In genomic region chr3:102159810-102160451, GRCh38 we compare ENCODE assay signal across 22 cellular contexts.
A peak's percentile ranks its signal among the peaks of the same experiment; 100 is the strongest.
DNase-seq lines count a peak whose midpoint lies in the region; ATAC-seq, FAIRE-seq and TF ChIP-seq lines count a peak whose summit lies in the region.
"Had no signal": no experiment of that assay in that cellular context is flagged by ENCODE, and none has a peak within 500 bp of the region (broad histone marks: within the 10 kb centered on the region; RNA-seq: fewer than 3 reads in every experiment).

No MANE protein-coding gene starts in this region.

- no peak overlapping the region for H3K4me3 ChIP-seq in GM12878
- no peak overlapping the region for H3K4me3 ChIP-seq in right atrium auricular region
- H3K4me3 ChIP-seq: BLaER1, SK-N-MC, upper lobe of right lung had no signal

- TF ChIP-seq EP300 in GM12878 (IDR thresholded peaks at IDR 0.05; ENCODE audit: borderline replicate concordance in 1 of 2, control insufficient read depth in 1 of 2, low read depth in 2 of 2, low read length in 2 of 2), result no peak

- WGBS in GM12878 (ENCODE audit: insufficient coverage, insufficient replicate concordance, low lambda C conversion rate, missing lambda C conversion rate), result 50% methylated on average over 1 of the region's 1 CpG

- BruUV-seq in GM12878 (replicated peaks; lab: Mats Ljungman, UMichigan), result no TSS peak

- no peaks in the 10 kb centered on the region for H3K36me3 ChIP-seq in GM12878 (ENCODE audit: control insufficient read depth in 2 of 2, insufficient read depth in 2 of 2, low read length in 1 of 2)
- H3K36me3 ChIP-seq in right atrium auricular region, result no peaks in the 10 kb centered on the region
- H3K36me3 ChIP-seq: BLaER1, upper lobe of right lung had no signal

- in situ Hi-C loops in GM12878 (cut with MboI), result no loop called here

- H3K4me1 ChIP-seq in GM12878 (ENCODE audit: control insufficient read depth, insufficient read depth, low read length) (no peaks in the 10 kb centered on the region), right atrium auricular region (peaks cover 0 to 19% of the 10 kb centered on the region in 2 donors)

- DNase-seq in GM12891 (ENCODE audit: insufficient read length, low spot score) (no peak), GM12878 (ENCODE audit: low read depth, low spot score) (no peak), 8988T (no peak), right atrium auricular region (ENCODE audit: low spot score) (no peak)
- no peak for DNase-seq in activated CD4-positive, alpha-beta T cell treated with anti-CD3 and anti-CD28 coated beads for 1 hour
- DNase-seq in NK-92 treated with Interleukin-12 subunit alpha and Interleukin-12 subunit beta, amount 100 ng/mL, for 24 hours (lab: John Stamatoyannopoulos, UW), result no peak
- DNase-seq: activated CD4-positive, alpha-beta memory T cell treated with anti-CD3 and anti-CD28 coated beads for 36 hours; activated naive CD4-positive, alpha-beta T cell; caudate nucleus; EL; foreskin keratinocyte; kidney; NCI-H1930; NCI-H446 treated with DMSO at 0.1 percent for 48 hours; stimulated activated CD4-positive, alpha-beta T cell treated with anti-CD3 and anti-CD28 coated beads, Interleukin-4, amount 100 ng/mL, for 1 hour; upper lobe of right lung had no signal

- TF ChIP-seq RAD21 in GM12878 (IDR thresholded peaks at IDR 0.05; ENCODE audit: insufficient read depth, low read depth, low read length), result no peak

- H3K27ac ChIP-seq in GM12878 (ENCODE audit: control insufficient read depth, insufficient read depth) (no peak overlapping the region), right atrium auricular region (no peak overlapping the region)
- H3K27ac ChIP-seq: BLaER1, KMS-11, SK-N-MC, upper lobe of right lung had no signal

- no peaks in the 10 kb centered on the region for H4K20me1 ChIP-seq in GM12878 (ENCODE audit: control insufficient read depth, insufficient read depth)
- H4K20me1 ChIP-seq: BLaER1 had no signal

- ATAC-seq in GM21360 (IDR thresholded peaks at IDR 0.05; ENCODE audit: unreplicated experiment) (peak; percentile 53), HG03103 (IDR thresholded peaks at IDR 0.05; ENCODE audit: low read depth, unreplicated experiment) (peak; percentile 52), GM12878 (peak; percentile 41; the same call in 2 of the 3 replicates)
- ATAC-seq: foreskin keratinocyte, upper lobe of right lung, WTC11 had no signal

- RAD21 ChIA-PET in GM12878 (lab: Charles Lee; ENCODE audit: unreplicated experiment), result no interaction called here

- TF ChIP-seq CTCF in GM12878 (IDR thresholded peaks at IDR 0.05 in 2 of 3, conservative IDR thresholded peaks at IDR 0.05 in 1 of 3; ENCODE audit: control insufficient read depth in 2 of 3, extremely low read depth in 1 of 3, insufficient read depth in 1 of 3, low read depth in 3 of 3, low read length in 3 of 3) (no peak), right atrium auricular region (IDR thresholded peaks at IDR 0.05) (no peak)

- intact Hi-C loops in GM12878 (cut with micrococcal nuclease; ENCODE audit: unreplicated experiment), result no loop called here

- SMC1A ChIA-PET in GM12878 (lab: Charles Lee; ENCODE audit: uncharacterized antibody, unreplicated experiment), result interaction anchor here (0.8 to 1.4 kb wide), 9 partner anchors 9 to 106 kb away, joined by 3 to 5 read pairs (median 3); no protein-coding TSS in a partner anchor

- TF ChIP-seq POLR2A in GM12891 (IDR thresholded peaks at IDR 0.05; ENCODE audit: low read depth, low read length), result no peak
- TF ChIP-seq POLR2A in GM12878 (IDR thresholded peaks at IDR 0.05; ENCODE audit: low read depth, low read length), result no peak

- CTCF ChIA-PET in GM12878 (lab: Yijun Ruan, JAX), result interaction anchor here (0.9 to 1.2 kb wide), 2 partner anchors 16 to 70 kb away, joined by 3 read pairs; no protein-coding TSS in a partner anchor

- FAIRE-seq in GM12891 (lab: Jason Lieb, UNC) (peak; percentile 75), GM12878 (lab: Jason Lieb, UNC) (peak; percentile 41)

- H3K79me2 ChIP-seq in GM12878 (ENCODE audit: control insufficient read depth, insufficient read depth, low read length), result no peaks in the 10 kb centered on the region

- H3K9me3 ChIP-seq in GM12878 (replicated peaks; ENCODE audit: control insufficient read depth, insufficient read depth, low read length), result no peaks in the 10 kb centered on the region
- no peaks in the 10 kb centered on the region for H3K9me3 ChIP-seq in right atrium auricular region
- H3K9me3 ChIP-seq: BLaER1, upper lobe of right lung had no signal

- no peak overlapping the region for H3K9ac ChIP-seq in GM12878 (ENCODE audit: control insufficient read depth, insufficient read depth, low read length)
- H3K9ac ChIP-seq: BLaER1, KMS-11 had no signal

- H3K4me2 ChIP-seq in GM12878 (ENCODE audit: control insufficient read depth, insufficient read depth), result no peak overlapping the region
- H3K4me2 ChIP-seq: BLaER1, KMS-11 had no signal

- no peaks in the 10 kb centered on the region for H3K27me3 ChIP-seq in GM12878 (replicated peaks in 1 of 2; ENCODE audit: control insufficient read depth in 2 of 2, insufficient read depth in 2 of 2, low read length in 1 of 2)
- H3K27me3 ChIP-seq in right atrium auricular region, result no peaks in the 10 kb centered on the region
- H3K27me3 ChIP-seq: BLaER1, foreskin keratinocyte, upper lobe of right lung had no signal

- POLR2A ChIA-PET in GM12878 (lab: Charles Lee), result interaction anchor here (0.7 kb wide), 1 partner anchor 30 kb away, joined by 3 read pairs; no protein-coding TSS in a partner anchor

- H2AFZ ChIP-seq in GM12878 (ENCODE audit: control insufficient read depth, low read depth, low read length), result no peak overlapping the region

TF ChIP-seq in GM12891, 5 proteins besides CTCF, POLR2A, EP300 and RAD21:
- TF ChIP-seq POU2F2 (IDR thresholded peaks at IDR 0.05; ENCODE audit: low read depth, low read length) (no peak), TAF1 (IDR thresholded peaks at IDR 0.05; ENCODE audit: low read depth, low read length) (no peak), SPI1 (IDR thresholded peaks at IDR 0.05; ENCODE audit: low read depth, low read length) (no peak)

TF ChIP-seq in GM12878, 131 proteins besides CTCF, POLR2A, EP300 and RAD21:
- TF ChIP-seq TAF1 (IDR thresholded peaks at IDR 0.05; ENCODE audit: borderline replicate concordance, low read depth, low read length) (no peak), ESRRA (IDR thresholded peaks at IDR 0.05; ENCODE audit: low read length) (no peak), FOXK2 (IDR thresholded peaks at IDR 0.05) (no peak), SMARCA5 (IDR thresholded peaks at IDR 0.05) (no peak)
